8 cellular contexts compared by ENCODE assay signal in the genomic region with DNA sequence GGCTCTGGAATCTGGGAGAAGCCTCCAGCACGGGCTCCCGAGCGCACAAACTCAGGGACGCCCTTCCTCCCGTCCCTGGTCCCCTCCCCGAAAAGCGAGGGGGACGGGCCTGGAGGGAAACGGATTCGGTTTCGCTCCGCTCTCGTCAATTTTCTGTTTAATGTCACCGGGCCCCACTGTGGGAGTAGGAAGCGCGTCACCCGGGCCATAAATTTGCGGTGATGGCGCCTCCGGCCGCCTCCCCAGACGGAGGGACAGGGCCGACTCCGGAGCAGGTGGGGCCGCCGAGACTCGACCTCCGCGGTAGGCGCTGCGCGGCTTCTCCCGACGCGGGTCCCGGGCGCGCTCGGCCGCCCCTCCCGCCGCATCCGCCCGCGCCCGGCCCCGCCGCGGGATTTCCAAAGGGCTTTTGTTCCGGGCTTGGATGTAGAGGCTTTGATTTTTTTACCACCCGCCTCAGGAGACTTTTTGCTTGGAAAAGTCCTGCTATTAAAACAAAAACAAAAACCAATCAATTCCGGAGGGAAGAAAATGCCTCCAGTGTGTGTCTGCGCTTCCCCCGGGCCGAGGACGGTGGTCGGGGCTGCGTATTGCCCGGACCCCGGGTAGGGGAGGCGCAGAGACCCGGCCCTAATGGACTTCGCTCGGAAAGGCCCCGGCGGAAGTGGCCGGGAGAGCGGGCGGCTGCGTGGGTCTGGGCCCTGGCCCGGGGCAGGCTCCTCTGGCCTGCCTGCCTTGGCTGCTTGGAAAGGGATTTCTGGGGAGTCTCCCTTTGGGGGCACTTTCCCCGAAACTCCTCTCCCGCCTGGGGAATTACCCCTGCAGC. TPM values are rescaled to one million over a fixed set of nuclear protein-coding genes. Genes with fewer than 3 reads are reported as not detected.
DNase-seq lines count a peak whose midpoint lies in the region; ATAC-seq, FAIRE-seq and TF ChIP-seq lines count a peak whose summit lies in the region.

No MANE protein-coding gene starts in this region.

- peaks cover 4% of the 10 kb centered on the region for H3K79me2 ChIP-seq in keratinocyte (ENCODE audit: control insufficient read depth, insufficient read depth, low read length)

- POLR2A ChIA-PET in Panc1 (lab: Charles Lee), result interaction anchor here (0.6 kb wide), 1 partner anchor 12 kb away, joined by 5 read pairs; no protein-coding TSS in a partner anchor

- FAIRE-seq in GM12892 (lab: Jason Lieb, UNC), result no peak
- no peak for FAIRE-seq in keratinocyte (lab: Jason Lieb, UNC)

- TF ChIP-seq CTCF in Panc1 (IDR thresholded peaks at IDR 0.05) (no peak), breast epithelium (IDR thresholded peaks at IDR 0.05) (no peak), keratinocyte (optimal IDR thresholded peaks at IDR 0.05 in 1 of 3, IDR thresholded peaks at IDR 0.05 in 1 of 3, conservative IDR thresholded peaks at IDR 0.05 in 1 of 3; ENCODE audit: extremely low read depth in 1 of 3, insufficient read depth in 2 of 3, low read length in 3 of 3) (no peak)

- peaks cover 66% of the 10 kb centered on the region for H3K4me1 ChIP-seq in Panc1 (ENCODE audit: control insufficient read depth, insufficient read depth, low read length)
- peaks cover 5 to 6% of the 10 kb centered on the region in 2 donors for H3K4me1 ChIP-seq in breast epithelium
- peaks cover 12% of the 10 kb centered on the region for H3K4me1 ChIP-seq in keratinocyte (ENCODE audit: control insufficient read depth, extremely low read depth, insufficient read depth, low read length)

- peak overlapping the region; percentile 79 for H3K4me2 ChIP-seq in keratinocyte (ENCODE audit: control insufficient read depth, extremely low read depth, insufficient read depth, low read depth, low read length)

- H4K20me1 ChIP-seq in keratinocyte (ENCODE audit: control insufficient read depth, extremely low read depth, insufficient read depth, low read length), result no peaks in the 10 kb centered on the region

- TSS peak; percentile 84 for BruUV-seq in Panc1 (replicated peaks; lab: Mats Ljungman, UMichigan)

- H3K9me1 ChIP-seq in keratinocyte (ENCODE audit: control insufficient read depth, extremely low read depth, insufficient read depth, low read length), result no peaks in the 10 kb centered on the region

- H3K36me3 ChIP-seq in Panc1 (ENCODE audit: control insufficient read depth, insufficient read depth, low read length) (no peaks in the 10 kb centered on the region), breast epithelium (no peaks in the 10 kb centered on the region), keratinocyte (ENCODE audit: control insufficient read depth in 2 of 2, extremely low read depth in 1 of 2, insufficient read depth in 2 of 2, low read length in 2 of 2) (no peaks in the 10 kb centered on the region)

- peak overlapping the region; percentile 29 for H2AFZ ChIP-seq in keratinocyte (ENCODE audit: control insufficient read depth, low read length)

- dilution Hi-C loops in keratinocyte (cut with MboI; ENCODE audit: extremely low pct_ligation_motif_present, low sequenced_read_pairs), result no loop called here

- H3K27me3 ChIP-seq in Panc1 (ENCODE audit: control insufficient read depth, insufficient read depth, low read length) (no peaks in the 10 kb centered on the region), breast epithelium (no peaks in the 10 kb centered on the region), keratinocyte (ENCODE audit: control insufficient read depth, extremely low read depth, insufficient read depth, low read length) (peaks cover 7% of the 10 kb centered on the region)

- no peak for TF ChIP-seq POLR2A in GM12892 (IDR thresholded peaks at IDR 0.05; ENCODE audit: low read depth, low read length)
- TF ChIP-seq POLR2A in breast epithelium (IDR thresholded peaks at IDR 0.05), result peak; percentile 12

- H3K9me3 ChIP-seq in Panc1 (ENCODE audit: control insufficient read depth, insufficient read depth, low read depth, low read length), result no peaks in the 10 kb centered on the region
- H3K9me3 ChIP-seq in breast epithelium, result no peaks in the 10 kb centered on the region
- H3K9me3 ChIP-seq in keratinocyte (ENCODE audit: control insufficient read depth, low read depth, low read length), result no peaks in the 10 kb centered on the region

- peak overlapping the region; percentile 53 to 70 for H3K4me3 ChIP-seq in Panc1 (ENCODE audit: low read depth in 2 of 2, low read length in 2 of 2)
- H3K4me3 ChIP-seq in breast epithelium, result peak overlapping the region; percentile 75 to 94 (median 87)
- peak overlapping the region; percentile 57 to 78 (median 62) for H3K4me3 ChIP-seq in keratinocyte (ENCODE audit: control insufficient read depth in 2 of 3, extremely low read depth in 1 of 3, insufficient read depth in 2 of 3, low read depth in 1 of 3, low read length in 3 of 3)

- intact Hi-C loops in Panc1 (cut with micrococcal nuclease; ENCODE audit: unreplicated experiment), result no loop called here
- intact Hi-C loops in breast epithelium (cut with DNase I; ENCODE audit: low total_unique reads), result loop anchor here (5.0 kb wide), 1 partner anchor 1550 kb away; the partner anchor contains the start of gene CBX4

- H3K9ac ChIP-seq in keratinocyte (ENCODE audit: control insufficient read depth, extremely low read depth, insufficient read depth, low read length), result peak overlapping the region; percentile 67

- H3K27ac ChIP-seq in Panc1 (ENCODE audit: low read length) (peak overlapping the region; percentile 100), breast epithelium (peak overlapping the region; percentile 94 to 96), keratinocyte (ENCODE audit: control insufficient read depth, insufficient read depth, low read length) (peak overlapping the region; percentile 31)

- DNase-seq in GM12892 (ENCODE audit: insufficient read length), result peak; percentile 62
- no peak for DNase-seq in Panc1 (ENCODE audit: low read depth, low spot score)
- no peak for DNase-seq in breast epithelium (ENCODE audit: low spot score in 2 of 2)
- no peak for DNase-seq in keratinocyte (ENCODE audit: low read depth, low spot score)
- peak; percentile 62 for DNase-seq in stimulated activated CD4-positive, alpha-beta T cell treated with anti-CD3 and anti-CD28 coated beads, Interleukin-12 subunit alpha, Interleukin-12 subunit beta, amount 100 ng/mL, for 4 hours
- DNase-seq in NCI-H774 (lab: John Stamatoyannopoulos, UW), result no peak
- no peak for DNase-seq in NCI-H1092 (lab: John Stamatoyannopoulos, UW)
- no peak for DNase-seq in OCI-M1 (lab: John Stamatoyannopoulos, UW)

- peak; percentile 7 for ATAC-seq in Panc1

- in situ Hi-C loops in Panc1 (cut with HindIII; ENCODE audit: low pct_unique_long_range_greater_than_20kb, low sequenced_read_pairs), result no loop called here

- CTCF ChIA-PET in Panc1 (lab: Charles Lee), result interaction anchor here (0.6 kb wide), 1 partner anchor 31 kb away, joined by 3 read pairs; no protein-coding TSS in a partner anchor

RNA-seq across cellular contexts. Expression of gene BAHCC1, which starts 7.8 kb away (rescaled TPM):
- polyA plus RNA-seq in GM12892 (2012; ENCODE audit: missing spikeins), result not detected
- total RNA-seq in Panc1 (2021; ENCODE audit: unreplicated experiment) (77.4 TPM), breast epithelium (10 to 100 TPM in 2 of 3 donors, 1 to 10 TPM in 1; 7.4 to 17.0 (median 11.7) TPM)
- 129 TPM for polyA plus RNA-seq in Panc1 (2012; ENCODE audit: insufficient read length)
- polyA plus RNA-seq in keratinocyte, result 0.52 to 1.0 TPM (median 0.80 TPM) in 3 replicates
- polyA plus RNA-seq in keratinocyte (2011; ENCODE audit: low read depth), result 0.74 TPM
- 0.13 and 0.88 TPM in 2 replicates for polyA plus RNA-seq in keratinocyte (2011; cell fraction: cytosol; rRNA removed)
- 3.0 and 5.1 TPM in 2 replicates for polyA plus RNA-seq in keratinocyte (2011; cell fraction: nucleus; rRNA removed)
- polyA plus RNA-seq in keratinocyte (2012; ENCODE audit: low replicate concordance), result 0.85 and 2.5 TPM in 2 replicates
- 0.99 to 4.3 TPM (median 1.3 TPM) in 3 replicates for polyA minus RNA-seq in keratinocyte
- 0.96 TPM for polyA minus RNA-seq in keratinocyte (2011; cell fraction: cytosol; rRNA and poly(A)+ RNA removed)
- polyA minus RNA-seq in keratinocyte (2011; cell fraction: nucleus; rRNA and poly(A)+ RNA removed), result 4.7 and 6.7 TPM in 2 replicates

Comparison
In these comparisons a context has a peak if more than half of its experiments do, and no peak if none do; other contexts are left out.
1. DNase-seq: peak in GM12892 (single experiment) and stimulated activated CD4-positive, alpha-beta T cell treated with anti-CD3 and anti-CD28 coated beads, Interleukin-12 subunit alpha, Interleukin-12 subunit beta, amount 100 ng/mL, for 4 hours (single experiment); none in Panc1 (single experiment), breast epithelium (0 of 2), keratinocyte (single experiment), NCI-H774 (single experiment), NCI-H1092 (single experiment) and OCI-M1 (single experiment).
2. H3K27ac ChIP-seq: peak in every context shown above with its lines; median percentile 100 in Panc1; 95 in breast epithelium; 31 in keratinocyte.
3. Peak in every context shown above with its lines, with median percentiles within 50 percentile points of each other: H3K4me3 ChIP-seq.